9 cellular contexts compared by ENCODE assay signal in the genomic region with DNA sequence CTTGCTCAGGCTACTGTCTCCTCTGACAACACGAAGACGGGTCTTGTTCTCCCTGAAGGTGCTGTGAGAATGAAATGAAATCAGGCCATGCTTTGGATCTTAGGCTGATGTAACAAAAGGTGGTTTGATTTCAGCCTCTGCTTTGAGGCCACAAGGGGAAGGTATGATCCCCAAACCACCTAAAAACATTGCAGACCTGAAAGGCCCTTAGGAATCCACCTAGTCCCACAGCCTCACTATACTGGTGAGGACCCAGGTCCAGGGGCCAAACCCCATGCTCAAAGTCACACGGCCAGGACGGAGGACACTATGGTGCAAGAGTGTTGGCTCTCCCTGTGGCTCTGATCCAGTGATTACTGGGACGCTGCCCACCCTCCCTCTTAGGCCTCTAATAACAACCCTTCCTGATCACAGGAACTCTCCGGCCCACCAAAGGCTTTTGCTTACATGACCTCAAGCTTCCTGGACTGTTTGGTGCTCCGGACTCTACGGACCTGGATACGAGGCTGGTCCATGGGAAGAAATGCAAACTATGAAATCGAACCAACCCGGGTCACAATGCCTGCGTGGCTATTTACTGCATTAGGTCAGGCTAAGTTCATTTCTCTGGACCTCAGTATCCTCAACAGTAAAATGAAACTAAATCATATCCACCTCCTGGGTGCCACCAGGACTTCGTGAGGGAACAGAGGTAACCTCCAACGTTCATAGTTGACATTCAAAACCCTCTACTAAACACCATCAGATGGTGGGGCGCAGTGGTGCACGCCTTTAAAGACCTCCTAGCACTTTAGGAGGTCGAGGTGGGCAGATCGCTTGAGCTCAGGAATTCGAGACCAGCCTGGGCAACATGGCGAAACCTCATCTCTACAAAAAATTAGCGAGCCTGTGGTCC. TPM values are rescaled to one million over a fixed set of nuclear protein-coding genes. Genes with fewer than 3 reads are reported as not detected.
DNase-seq lines count a peak whose midpoint lies in the region; ATAC-seq, FAIRE-seq and TF ChIP-seq lines count a peak whose summit lies in the region.
"Had no signal": no experiment of that assay in that cellular context is flagged by ENCODE, and none has a peak within 500 bp of the region (broad histone marks: within the 10 kb centered on the region; RNA-seq: fewer than 3 reads in every experiment).

No MANE protein-coding gene starts in this region.

- H3K4me1 Mint-ChIP-seq in brain, result peaks cover 34% of the 10 kb centered on the region

- TF ChIP-seq POLR2A in A549 (IDR thresholded peaks at IDR 0.05; ENCODE audit: low read length), result no peak

- H3K4me3 ChIP-seq in A549 (peak overlapping the region; percentile 63), HUES64 (ENCODE audit: low read length) (peak overlapping the region; percentile 85)

- H3K9me3 ChIP-seq in A549 (peaks cover 3% of the 10 kb centered on the region; the same call in 2 of the 3 replicates), HUES64 (ENCODE audit: insufficient read depth, low read depth, low read length) (no peaks in the 10 kb centered on the region)

- WGBS in A549 (ENCODE audit: missing lambda C conversion rate), result 66% methylated on average over 21 of the region's 21 CpGs
- WGBS in HUES64, result 95% methylated on average over 21 of the region's 21 CpGs

- peak overlapping the region in 2 of 5 experiments; percentile 34 to 49 for H3K27ac Mint-ChIP-seq in brain

- ATAC-seq in A549, result no peak
- no peak for ATAC-seq in GM19328 (IDR thresholded peaks at IDR 0.05; ENCODE audit: unreplicated experiment)
- ATAC-seq in GM18511 (IDR thresholded peaks at IDR 0.05; ENCODE audit: unreplicated experiment), result no peak

- H3K9me3 Mint-ChIP-seq in brain, result peaks cover 3 to 10% (median 7%) of the 10 kb centered on the region in 5 experiments

- no peak for DNase-seq in A549 (ENCODE audit: low read depth in 1 of 2, low spot score in 1 of 2)
- peak; percentile 44 to 50 for DNase-seq in lung microvascular endothelial cell (ENCODE audit: low read depth in 2 of 2)
- no peak for DNase-seq in NCI-H146 treated with DMSO at 0.1 percent for 48 hours (lab: John Stamatoyannopoulos, UW; ENCODE audit: unreplicated experiment)
- DNase-seq in HK-2 (ENCODE audit: unreplicated experiment), result no peak

- FAIRE-seq in A549 (lab: Jason Lieb, UNC), result no peak
- FAIRE-seq: GM18507 had no signal

- peaks cover 17% of the 10 kb centered on the region for H3K36me3 Mint-ChIP-seq in brain

- TF ChIP-seq CTCF in A549 (IDR thresholded peaks at IDR 0.05), result no peak
- TF ChIP-seq CTCF in brain (conservative IDR thresholded peaks at IDR 0.05), result no peak

- H3K4me3 Mint-ChIP-seq in brain, result peak overlapping the region; percentile 89 to 95 (median 92)

- H3K4me1 ChIP-seq in A549 (peaks cover 47% of the 10 kb centered on the region), HUES64 (ENCODE audit: insufficient read depth, low read length) (peaks cover 4% of the 10 kb centered on the region; the same call in 1 of the 2 replicates)

- H3K27ac ChIP-seq in A549 (peak overlapping the region; percentile 93 to 94; a peak in 5 of 6 replicates), HUES64 (ENCODE audit: low read depth, low read length) (no peak overlapping the region)

- H3K27me3 ChIP-seq in HUES64 (ENCODE audit: insufficient read depth, low read length), result peaks cover 34% of the 10 kb centered on the region

- no peak for TF ChIP-seq EP300 in A549 (IDR thresholded peaks at IDR 0.05)

- H3K4me2 ChIP-seq in A549, result peak overlapping the region; percentile 90

- peaks cover 12% of the 10 kb centered on the region for H3K36me3 ChIP-seq in HUES64 (ENCODE audit: insufficient read depth, low read length)

- peaks cover 6% of the 10 kb centered on the region for H3K27me3 Mint-ChIP-seq in brain

- CTCF ChIA-PET in A549 (lab: Yijun Ruan, JAX), result interaction anchor here (1.0 to 2.6 kb wide), 6 partner anchors 9 to 93 kb away, joined by 4 to 10 read pairs (median 4); no protein-coding TSS in a partner anchor

- POLR2A ChIA-PET in A549 (lab: Yijun Ruan, JAX), result no interaction called here

- H3K9ac ChIP-seq in HUES64 (ENCODE audit: low read depth, low read length), result no peak overlapping the region

- TF ChIP-seq RAD21 in A549 (conservative IDR thresholded peaks at IDR 0.05 in 1 of 2, IDR thresholded peaks at IDR 0.05 in 1 of 2), result no peak

TF ChIP-seq in A549, 52 proteins besides CTCF, POLR2A, EP300 and RAD21:
- TF ChIP-seq HOXA7 (CRISPR knock-in tag; IDR thresholded peaks at IDR 0.05) (no peak), NPAS2 (CRISPR knock-in tag; IDR thresholded peaks at IDR 0.05; ENCODE audit: borderline replicate concordance) (no peak), BHLHE40 (IDR thresholded peaks at IDR 0.05; ENCODE audit: low read depth, low read length) (no peak), KDM1A (IDR thresholded peaks at IDR 0.05; ENCODE audit: low read depth) (no peak), RFX5 (IDR thresholded peaks at IDR 0.05) (no peak), EHMT2 (IDR thresholded peaks at IDR 0.05; ENCODE audit: low read depth) (no peak), JUN (IDR thresholded peaks at IDR 0.05) (no peak), MYC (IDR thresholded peaks at IDR 0.05; ENCODE audit: borderline replicate concordance, low read length) (no peak), ZFP36 (IDR thresholded peaks at IDR 0.05; ENCODE audit: borderline replicate concordance, partially characterized antibody) (no peak), CHD2 (IDR thresholded peaks at IDR 0.05; ENCODE audit: low read length, partially characterized antibody) (no peak), PHF8 (IDR thresholded peaks at IDR 0.05; ENCODE audit: borderline replicate concordance, low read depth) (no peak), RNF2 (IDR thresholded peaks at IDR 0.05; ENCODE audit: borderline replicate concordance, low read depth) (no peak), FOSB (CRISPR knock-in tag; IDR thresholded peaks at IDR 0.05) (no peak), EHF (CRISPR knock-in tag; IDR thresholded peaks at IDR 0.05) (no peak)
- TF ChIP-seq, protein P1, sequence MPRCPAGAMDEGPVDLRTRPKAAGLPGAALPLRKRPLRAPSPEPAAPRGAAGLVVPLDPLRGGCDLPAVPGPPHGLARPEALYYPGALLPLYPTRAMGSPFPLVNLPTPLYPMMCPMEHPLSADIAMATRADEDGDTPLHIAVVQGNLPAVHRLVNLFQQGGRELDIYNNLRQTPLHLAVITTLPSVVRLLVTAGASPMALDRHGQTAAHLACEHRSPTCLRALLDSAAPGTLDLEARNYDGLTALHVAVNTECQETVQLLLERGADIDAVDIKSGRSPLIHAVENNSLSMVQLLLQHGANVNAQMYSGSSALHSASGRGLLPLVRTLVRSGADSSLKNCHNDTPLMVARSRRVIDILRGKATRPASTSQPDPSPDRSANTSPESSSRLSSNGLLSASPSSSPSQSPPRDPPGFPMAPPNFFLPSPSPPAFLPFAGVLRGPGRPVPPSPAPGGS (IDR thresholded peaks at IDR 0.05), result no peak

RNA-seq across cellular contexts. Expression of a gene that starts 1.5 kb away (rescaled TPM):
- 56.6 and 65.4 TPM in 2 replicates for polyA plus RNA-seq in A549 (2011; rRNA removed)
- 15.5 and 19.3 TPM in 2 replicates for polyA plus RNA-seq in A549 (2012; cell fraction: cytosol; rRNA removed)
- 35.4 and 43.1 TPM in 2 replicates for polyA plus RNA-seq in A549 (2012; cell fraction: nucleus; rRNA removed)
- polyA plus RNA-seq in A549 (2017; fragmentation: RNase III; extraction: RNeasy Plus Mini Kit Qiagen cat#74134 plus additional on column Dnase treatment), result 38.3 to 40.7 TPM (median 39.8 TPM) in 3 replicates
- 50.2 and 53.5 TPM in 2 replicates for polyA minus RNA-seq in A549 (2011; rRNA and poly(A)+ RNA removed)
- polyA plus RNA-seq in HUES64 (2013, experiment 1 of 2), result 19.2 TPM
- polyA plus RNA-seq in HUES64 (2013, experiment 2 of 2), result 18.5 TPM
- 19.1 TPM for polyA plus RNA-seq in brain (ENCODE audit: insufficient read depth, low read depth, low replicate concordance)
- total RNA-seq in lung microvascular endothelial cell, result 20.0 and 27.2 TPM in 2 replicates

RNA-seq across cellular contexts. Expression of a gene that starts 48.5 kb away (rescaled TPM):
- polyA plus RNA-seq in A549 (2011; rRNA removed) (13.5 and 16.9 TPM in 2 replicates), A549 (2017; fragmentation: RNase III; extraction: RNeasy Plus Mini Kit Qiagen cat#74134 plus additional on column Dnase treatment) (19.9 to 20.7 TPM (median 20.3 TPM) in 3 replicates), brain (ENCODE audit: insufficient read depth, low read depth, low replicate concordance) (15.3 TPM)
- polyA plus RNA-seq in A549 (2012; cell fraction: cytosol; rRNA removed), result 4.5 and 4.6 TPM in 2 replicates
- 3.7 and 5.9 TPM in 2 replicates for polyA plus RNA-seq in A549 (2012; cell fraction: nucleus; rRNA removed)
- 6.9 and 7.2 TPM in 2 replicates for polyA minus RNA-seq in A549 (2011; rRNA and poly(A)+ RNA removed)
- polyA plus RNA-seq in HUES64 (2013, experiment 1 of 2), result 19.0 TPM
- polyA plus RNA-seq in HUES64 (2013, experiment 2 of 2), result 20.7 TPM
- total RNA-seq in lung microvascular endothelial cell, result 8.7 and 10.7 TPM in 2 replicates

Comparison
In these comparisons a context has a peak if more than half of its experiments do, and no peak if none do; other contexts are left out.
1. DNase-seq: peak in lung microvascular endothelial cell (2 of 2); none in A549 (0 of 2), NCI-H146 treated with DMSO at 0.1 percent for 48 hours (single experiment) and HK-2 (single experiment).